21 cellular contexts compared by ENCODE assay signal in the genomic region with DNA sequence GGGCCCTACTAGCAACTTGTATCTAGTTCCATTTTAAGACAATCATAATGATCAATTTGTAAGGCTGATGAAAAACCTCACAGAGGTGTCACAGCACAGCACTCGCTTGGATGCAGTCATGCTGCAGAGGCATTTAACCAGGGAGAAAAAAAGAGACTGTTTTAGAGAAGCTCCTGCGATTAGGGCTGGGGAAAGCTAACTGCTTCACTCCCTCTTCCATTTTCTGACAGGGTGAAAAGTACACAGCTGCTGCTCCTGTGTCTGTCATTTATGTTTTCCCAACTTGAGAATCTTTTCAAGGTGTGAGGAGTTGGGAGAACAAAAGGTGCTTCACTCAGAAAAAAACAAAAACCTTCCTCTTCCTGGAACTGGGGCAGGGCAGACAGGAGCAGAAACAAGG.
"Had no signal": no experiment of that assay in that cellular context is flagged by ENCODE, and none has a peak within 500 bp of the region (broad histone marks: within the 10 kb centered on the region; RNA-seq: fewer than 3 reads in every experiment).

No MANE protein-coding gene starts in this region.

- H3K27me3 ChIP-seq: esophagus squamous epithelium, ovary, right lobe of liver, thyroid gland had no signal

- ATAC-seq: left ventricle myocardium superior; naive thymus-derived CD8-positive, alpha-beta T cell; right lobe of liver; stimulated activated memory B cell treated with anti-CD40 and anti-IgM and Interleukin-4, amounts not matched to agents 10 μg/mL and 1 μg/mL and 100 μg/mL, for 72 hours; T-cell had no signal

- H3K27me3 Mint-ChIP-seq: activated B cell treated with CpG ODN at 0.5 μM for 24 hours; activated CD4-positive, alpha-beta memory T cell treated with anti-CD3 and anti-CD28 coated beads for 36 hours; activated naive CD8-positive, alpha-beta T cell; naive thymus-derived CD8-positive, alpha-beta T cell; stimulated activated memory B cell treated with anti-CD40 and anti-IgM and Interleukin-4, amounts not matched to agents 10 μg/mL and 1 μg/mL and 100 μg/mL, for 72 hours; T-cell had no signal

- H3K4me3 Mint-ChIP-seq: activated B cell treated with CpG ODN at 0.5 μM for 24 hours; activated CD4-positive, alpha-beta memory T cell treated with anti-CD3 and anti-CD28 coated beads for 36 hours; activated naive CD8-positive, alpha-beta T cell; activated T-helper 1 cell treated with anti-CD3 and anti-CD28 coated beads, Interleukin-12 subunit alpha, Interleukin-12 subunit beta, Interleukin-2, Interleukin-4 antibody, amounts not matched to agents 30 ng/mL and 10 ng/mL and 1 ng/mL, durations not matched to agents 14 hours and 24 hours and 36 hours; naive thymus-derived CD8-positive, alpha-beta T cell; stimulated activated memory B cell treated with anti-CD40 and anti-IgM and Interleukin-4, amounts not matched to agents 10 μg/mL and 1 μg/mL and 100 μg/mL, for 72 hours; T-cell had no signal

- H3K36me3 ChIP-seq: ovary had no signal

- H3K9me3 ChIP-seq: esophagus squamous epithelium, ovary, right lobe of liver, thyroid gland had no signal

- H3K4me1 Mint-ChIP-seq: activated B cell treated with CpG ODN at 0.5 μM for 24 hours; stimulated activated memory B cell treated with anti-CD40 and anti-IgM and Interleukin-4, amounts not matched to agents 10 μg/mL and 1 μg/mL and 100 μg/mL, for 72 hours; T-cell had no signal

- H3K27ac Mint-ChIP-seq: activated B cell treated with CpG ODN at 0.5 μM for 24 hours; activated CD4-positive, alpha-beta memory T cell treated with anti-CD3 and anti-CD28 coated beads for 36 hours; activated naive CD8-positive, alpha-beta T cell; activated T-helper 1 cell treated with anti-CD3 and anti-CD28 coated beads, Interleukin-12 subunit alpha, Interleukin-12 subunit beta, Interleukin-2, Interleukin-4 antibody, amounts not matched to agents 30 ng/mL and 10 ng/mL and 1 ng/mL, durations not matched to agents 14 hours and 24 hours and 36 hours; naive thymus-derived CD8-positive, alpha-beta T cell; stimulated activated memory B cell treated with anti-CD40 and anti-IgM and Interleukin-4, amounts not matched to agents 10 μg/mL and 1 μg/mL and 100 μg/mL, for 72 hours; T-cell had no signal

- H3K27ac ChIP-seq: right lobe of liver, SK-N-MC, thyroid gland had no signal

- DNase-seq: activated B cell treated with CpG ODN at 0.5 μM for 24 hours; activated CD4-positive, alpha-beta memory T cell treated with anti-CD3 and anti-CD28 coated beads for 36 hours; activated CD4-positive, alpha-beta T cell treated with anti-CD3 and anti-CD28 coated beads for 4 hours; activated gamma-delta T cell treated with Interleukin-2 at 50 U/mL for 16 hours; activated T-cell treated with anti-CD3 and anti-CD28 coated beads for 4 hours; cerebellar nuclear complex; cortex of kidney; effector CD4-positive, alpha-beta T cell; esophagus squamous epithelium; left ventricle myocardium superior; mesendoderm; naive thymus-derived CD8-positive, alpha-beta T cell; ovary; right lobe of liver; stimulated activated CD4-positive, alpha-beta T cell treated with anti-CD3 and anti-CD28 coated beads, Interleukin-4, amount 100 ng/mL, for 4 hours; T-cell; thyroid gland had no signal

- H3K4me3 ChIP-seq: esophagus squamous epithelium, ovary, right lobe of liver, SK-N-MC, thyroid gland had no signal

- H3K9me3 Mint-ChIP-seq: activated B cell treated with CpG ODN at 0.5 μM for 24 hours; activated CD4-positive, alpha-beta memory T cell treated with anti-CD3 and anti-CD28 coated beads for 36 hours; activated T-helper 1 cell treated with anti-CD3 and anti-CD28 coated beads, Interleukin-12 subunit alpha, Interleukin-12 subunit beta, Interleukin-2, Interleukin-4 antibody, amounts not matched to agents 30 ng/mL and 10 ng/mL and 1 ng/mL, durations not matched to agents 14 hours and 24 hours and 36 hours; naive thymus-derived CD8-positive, alpha-beta T cell; stimulated activated memory B cell treated with anti-CD40 and anti-IgM and Interleukin-4, amounts not matched to agents 10 μg/mL and 1 μg/mL and 100 μg/mL, for 72 hours; T-cell had no signal
